1 cellular context compared by ENCODE assay signal in the genomic region with DNA sequence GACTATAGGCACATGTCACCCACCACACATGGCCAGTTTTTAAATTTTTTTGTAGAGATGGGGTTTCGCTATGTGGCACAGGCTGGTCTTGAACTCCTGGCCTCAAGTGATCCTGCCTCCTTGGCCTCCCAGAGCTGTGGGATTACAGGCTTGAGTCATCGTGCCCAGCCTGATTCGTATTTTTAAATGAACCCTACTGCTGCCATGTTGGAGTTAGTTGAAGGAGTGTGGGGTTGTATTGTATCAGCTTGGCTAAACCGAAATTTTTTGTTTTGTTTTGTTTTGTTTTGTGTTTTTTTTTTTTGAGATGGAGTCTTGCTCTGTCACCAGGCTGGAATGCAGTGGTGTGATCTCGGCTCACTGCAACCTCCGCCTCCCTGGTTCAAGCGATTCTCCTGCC.
TF ChIP-seq lines count a peak whose summit lies in the region.

No MANE protein-coding gene starts in this region.

TF ChIP-seq in H1, 55 proteins besides CTCF, POLR2A, EP300 and RAD21:
- TF ChIP-seq SP2 (IDR thresholded peaks at IDR 0.05; ENCODE audit: low read length) (no peak), BACH1 (IDR thresholded peaks at IDR 0.05; ENCODE audit: low read length) (no peak), CHD1 (IDR thresholded peaks at IDR 0.05; ENCODE audit: low read depth, low read length) (no peak), KDM1A (IDR thresholded peaks at IDR 0.05; ENCODE audit: borderline replicate concordance, low read length) (no peak), ZNF274 (IDR thresholded peaks at IDR 0.05; ENCODE audit: borderline replicate concordance, extremely low read depth, low read length) (no peak), MAFK (IDR thresholded peaks at IDR 0.05; ENCODE audit: low read depth, low read length) (no peak)
- TF ChIP-seq, protein P1, sequence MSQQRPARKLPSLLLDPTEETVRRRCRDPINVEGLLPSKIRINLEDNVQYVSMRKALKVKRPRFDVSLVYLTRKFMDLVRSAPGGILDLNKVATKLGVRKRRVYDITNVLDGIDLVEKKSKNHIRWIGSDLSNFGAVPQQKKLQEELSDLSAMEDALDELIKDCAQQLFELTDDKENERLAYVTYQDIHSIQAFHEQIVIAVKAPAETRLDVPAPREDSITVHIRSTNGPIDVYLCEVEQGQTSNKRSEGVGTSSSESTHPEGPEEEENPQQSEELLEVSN (IDR thresholded peaks at IDR 0.05): no peak
- TF ChIP-seq, protein P2, sequence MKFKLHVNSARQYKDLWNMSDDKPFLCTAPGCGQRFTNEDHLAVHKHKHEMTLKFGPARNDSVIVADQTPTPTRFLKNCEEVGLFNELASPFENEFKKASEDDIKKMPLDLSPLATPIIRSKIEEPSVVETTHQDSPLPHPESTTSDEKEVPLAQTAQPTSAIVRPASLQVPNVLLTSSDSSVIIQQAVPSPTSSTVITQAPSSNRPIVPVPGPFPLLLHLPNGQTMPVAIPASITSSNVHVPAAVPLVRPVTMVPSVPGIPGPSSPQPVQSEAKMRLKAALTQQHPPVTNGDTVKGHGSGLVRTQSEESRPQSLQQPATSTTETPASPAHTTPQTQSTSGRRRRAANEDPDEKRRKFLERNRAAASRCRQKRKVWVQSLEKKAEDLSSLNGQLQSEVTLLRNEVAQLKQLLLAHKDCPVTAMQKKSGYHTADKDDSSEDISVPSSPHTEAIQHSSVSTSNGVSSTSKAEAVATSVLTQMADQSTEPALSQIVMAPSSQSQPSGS (IDR thresholded peaks at IDR 0.05; ENCODE audit: low read length): no peak
